Comparison of ENCODE assay signal across 11 cellular contexts in genomic region chr6:159117031-159117430, GRCh38. TPM values are rescaled to one million over a fixed set of nuclear protein-coding genes. Genes with fewer than 3 reads are reported as not detected.
DNase-seq lines count a peak whose midpoint lies in the region; ATAC-seq, FAIRE-seq and TF ChIP-seq lines count a peak whose summit lies in the region.
"Had no signal": no experiment of that assay in that cellular context is flagged by ENCODE, and none has a peak within 500 bp of the region (broad histone marks: within the 10 kb centered on the region; RNA-seq: fewer than 3 reads in every experiment).

No MANE protein-coding gene starts in this region.

- no peaks in the 10 kb centered on the region for H3K36me3 Mint-ChIP-seq in HFFc6 (ENCODE audit: low read depth)
- H3K36me3 Mint-ChIP-seq in activated B cell treated with CpG ODN at 0.5 μM for 24 hours (ENCODE audit: low read depth), result no peaks in the 10 kb centered on the region
- peaks cover 7 to 18% of the 10 kb centered on the region in 2 donors for H3K36me3 Mint-ChIP-seq in stimulated activated naive B cell treated with anti-CD40 and anti-IgM and Interleukin-4, amounts not matched to agents 10 μg/mL and 1 μg/mL and 100 μg/mL, for 72 hours
- H3K36me3 Mint-ChIP-seq: activated CD4-positive, alpha-beta memory T cell treated with anti-CD3 and anti-CD28 coated beads for 36 hours had no signal

- H3K36me3 ChIP-seq in gastroesophageal sphincter, result no peaks in the 10 kb centered on the region

- ATAC-seq in activated B cell treated with CpG ODN at 0.5 μM for 24 hours (ENCODE audit: low read depth), result no peak
- ATAC-seq in gastroesophageal sphincter, result peak; percentile 84
- ATAC-seq in stimulated activated naive B cell treated with anti-CD40 and anti-IgM and Interleukin-4, amounts not matched to agents 10 μg/mL and 1 μg/mL and 100 μg/mL, for 72 hours (replicated peaks), result no peak
- no peak for ATAC-seq in HG03175 (IDR thresholded peaks at IDR 0.05; ENCODE audit: unreplicated experiment)

- H3K27me3 ChIP-seq in gastroesophageal sphincter, result no peaks in the 10 kb centered on the region

- no peak for TF ChIP-seq EP300 in gastroesophageal sphincter (IDR thresholded peaks at IDR 0.05)

- TF ChIP-seq CTCF in HFFc6 (IDR thresholded peaks at IDR 0.05), result no peak
- TF ChIP-seq CTCF in activated B cell treated with CpG ODN at 0.5 μM for 24 hours (IDR thresholded peaks at IDR 0.05), result no peak
- TF ChIP-seq CTCF in gastroesophageal sphincter (IDR thresholded peaks at IDR 0.05), result no peak

- H3K27ac ChIP-seq in gastroesophageal sphincter, result peak overlapping the region in 3 of 4 donors; percentile 58 to 83 (median 79)

- H3K27ac Mint-ChIP-seq in HFFc6 (no peak overlapping the region), activated B cell treated with CpG ODN at 0.5 μM for 24 hours (peak overlapping the region; percentile 99)
- H3K27ac Mint-ChIP-seq in stimulated activated naive B cell treated with anti-CD40 and anti-IgM and Interleukin-4, amounts not matched to agents 10 μg/mL and 1 μg/mL and 100 μg/mL, for 72 hours, result peak overlapping the region; percentile 99
- H3K27ac Mint-ChIP-seq: activated CD4-positive, alpha-beta memory T cell treated with anti-CD3 and anti-CD28 coated beads for 36 hours had no signal

- H3K9me3 Mint-ChIP-seq in HFFc6, result no peaks in the 10 kb centered on the region
- no peaks in the 10 kb centered on the region for H3K9me3 Mint-ChIP-seq in activated B cell treated with CpG ODN at 0.5 μM for 24 hours
- peaks cover 9% of the 10 kb centered on the region in 2 donors for H3K9me3 Mint-ChIP-seq in stimulated activated naive B cell treated with anti-CD40 and anti-IgM and Interleukin-4, amounts not matched to agents 10 μg/mL and 1 μg/mL and 100 μg/mL, for 72 hours
- H3K9me3 Mint-ChIP-seq: activated CD4-positive, alpha-beta memory T cell treated with anti-CD3 and anti-CD28 coated beads for 36 hours had no signal

- intact Hi-C loops in activated B cell treated with CpG ODN at 0.5 μM for 24 hours (cut with micrococcal nuclease), result loop anchor here (1.0 to 2.0 kb wide), 2 partner anchors 10 to 248 kb away; no protein-coding TSS in a partner anchor

- CTCF ChIA-PET in activated B cell treated with CpG ODN at 0.5 μM for 24 hours (lab: Charles Lee), result interaction anchor here (1.0 to 6.9 kb wide), 6 partner anchors 9 to 17 kb away, joined by 3 to 67 read pairs (median 4); no protein-coding TSS in a partner anchor

- POLR2A ChIA-PET in activated B cell treated with CpG ODN at 0.5 μM for 24 hours (lab: Charles Lee), result interaction anchor here (0.6 to 10.6 kb wide), 12 partner anchors 10 to 298 kb away, joined by 3 to 145 read pairs (median 4); partner anchors contain the start of genes EZR and TAGAP

- H3K4me3 ChIP-seq in gastroesophageal sphincter, result no peak overlapping the region

- DNase-seq in HFFc6 (peak; percentile 74), activated B cell treated with CpG ODN at 0.5 μM for 24 hours (no peak), urothelium cell line (ENCODE audit: low spot score) (no peak), NCI-H524 (lab: John Stamatoyannopoulos, UW) (no peak)
- DNase-seq in stimulated activated naive B cell treated with anti-CD40 and anti-IgM and Interleukin-4, amounts not matched to agents 10 μg/mL and 1 μg/mL and 100 μg/mL, for 72 hours, result no peak
- DNase-seq in activated CD8-positive, alpha-beta memory T cell treated with anti-CD3 and anti-CD28 coated beads for 24 hours, result no peak
- DNase-seq: activated CD4-positive, alpha-beta memory T cell treated with anti-CD3 and anti-CD28 coated beads for 36 hours had no signal

- H3K4me3 Mint-ChIP-seq in HFFc6, result no peak overlapping the region
- H3K4me3 Mint-ChIP-seq in activated B cell treated with CpG ODN at 0.5 μM for 24 hours, result peak overlapping the region; percentile 80
- no peak overlapping the region for H3K4me3 Mint-ChIP-seq in stimulated activated naive B cell treated with anti-CD40 and anti-IgM and Interleukin-4, amounts not matched to agents 10 μg/mL and 1 μg/mL and 100 μg/mL, for 72 hours
- H3K4me3 Mint-ChIP-seq: activated CD4-positive, alpha-beta memory T cell treated with anti-CD3 and anti-CD28 coated beads for 36 hours had no signal

- FAIRE-seq in urothelium cell line (lab: Jason Lieb, UNC), result no peak
- FAIRE-seq: frontal cortex, G401.6 had no signal

- no peaks in the 10 kb centered on the region for H3K9me3 ChIP-seq in gastroesophageal sphincter

- peaks cover 0 to 15% (median 13%) of the 10 kb centered on the region in 3 donors for H3K4me1 ChIP-seq in gastroesophageal sphincter

- 23 to 60% methylated on average over 3 to 4 of the region's 4 CpGs for WGBS in gastroesophageal sphincter (ENCODE audit: low coverage in 1 of 2), 2 donors

- TF ChIP-seq POLR2A in gastroesophageal sphincter (IDR thresholded peaks at IDR 0.05), result no peak

- H3K4me1 Mint-ChIP-seq in HFFc6 (ENCODE audit: low read depth) (peaks cover 10% of the 10 kb centered on the region; the same call in 1 of the 2 replicates), activated B cell treated with CpG ODN at 0.5 μM for 24 hours (peaks cover 88% of the 10 kb centered on the region)
- H3K4me1 Mint-ChIP-seq in stimulated activated naive B cell treated with anti-CD40 and anti-IgM and Interleukin-4, amounts not matched to agents 10 μg/mL and 1 μg/mL and 100 μg/mL, for 72 hours, result peaks cover 67 to 90% of the 10 kb centered on the region in 2 donors

- peaks cover 13% of the 10 kb centered on the region for H3K27me3 Mint-ChIP-seq in HFFc6 (ENCODE audit: insufficient read depth)
- H3K27me3 Mint-ChIP-seq in activated B cell treated with CpG ODN at 0.5 μM for 24 hours, result no peaks in the 10 kb centered on the region
- no peaks in the 10 kb centered on the region for H3K27me3 Mint-ChIP-seq in stimulated activated naive B cell treated with anti-CD40 and anti-IgM and Interleukin-4, amounts not matched to agents 10 μg/mL and 1 μg/mL and 100 μg/mL, for 72 hours
- H3K27me3 Mint-ChIP-seq: activated CD4-positive, alpha-beta memory T cell treated with anti-CD3 and anti-CD28 coated beads for 36 hours had no signal

RNA-seq across cellular contexts. Expression of gene FNDC1, which starts 52.2 kb away (rescaled TPM):
- not detected for total RNA-seq in HFFc6 (2021; fragmentation: NEBNext Ultra II Directional; extraction: Animal tissue kit (Norgen Biotek cat#: 25700))
- total RNA-seq in activated B cell treated with CpG ODN at 0.5 μM for 24 hours, result not detected in 2 replicates
- 1 to 10 TPM in 2 of 4 donors, under 1 TPM in 2; 0.27 to 9.9 (median 1.5) TPM for total RNA-seq in gastroesophageal sphincter
- total RNA-seq: activated CD4-positive, alpha-beta memory T cell treated with anti-CD3 and anti-CD28 coated beads for 36 hours had no signal
